ENCODE assay signal across 20 cellular contexts in the genomic region with DNA sequence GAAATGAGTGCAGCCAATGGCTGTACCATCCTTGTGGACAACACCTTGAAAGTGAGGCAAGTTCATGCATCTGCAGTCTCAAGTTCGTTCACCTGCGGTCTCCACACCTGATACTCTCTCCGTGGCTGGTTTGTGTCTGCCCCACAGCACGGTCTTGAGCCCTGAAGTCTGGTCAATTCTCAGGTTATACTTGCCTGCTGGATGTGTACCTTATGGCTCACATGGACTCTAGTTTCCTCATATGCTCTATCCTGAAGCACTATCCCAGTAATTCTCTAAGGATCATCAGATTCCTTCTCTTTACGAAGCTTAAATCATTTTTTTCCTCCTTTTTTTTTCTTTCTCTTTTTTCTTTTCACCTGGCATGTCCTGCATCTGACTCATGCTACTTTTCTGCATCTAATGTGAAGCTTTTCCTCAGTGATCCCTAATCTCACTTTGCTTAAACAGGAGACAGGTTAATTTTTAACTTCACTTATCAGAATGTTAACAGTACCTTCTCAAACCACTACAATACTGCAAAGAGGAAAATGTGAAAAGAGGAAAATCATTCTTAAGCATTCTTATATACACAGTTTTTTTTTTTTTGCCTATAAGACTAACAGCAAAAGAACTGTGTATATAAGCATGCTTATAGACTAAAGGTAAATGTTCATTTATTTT.
"Had no signal": no experiment of that assay in that cellular context is flagged by ENCODE, and none has a peak within 500 bp of the region (broad histone marks: within the 10 kb centered on the region; RNA-seq: fewer than 3 reads in every experiment).

No MANE protein-coding gene starts in this region.

- H3K27me3 ChIP-seq: SJSA1, upper lobe of left lung had no signal

- H3K36me3 Mint-ChIP-seq: activated naive CD8-positive, alpha-beta T cell; natural killer cell treated with Interleukin-12 subunit alpha and Interleukin-12 subunit beta and Interleukin-15 and Interleukin-18, amount 100 ng/mL, for 72 hours; stimulated activated memory B cell treated with anti-CD40 and anti-IgM and Interleukin-4, amounts not matched to agents 10 μg/mL and 1 μg/mL and 100 μg/mL, for 72 hours had no signal

- DNase-seq: activated B cell treated with CpG ODN at 0.5 μM for 24 hours; activated CD4-positive, alpha-beta T cell treated with anti-CD3 and anti-CD28 coated beads for 48 hours; activated CD8-positive, alpha-beta memory T cell treated with anti-CD3 and anti-CD28 coated beads, Interleukin-2, amount 50 U/mL, for 4 hours; activated CD8-positive, alpha-beta T cell treated with anti-CD3 and anti-CD28 coated beads, Interleukin-2, amount 10 ng/mL, durations not matched to agents 7 days and 5 days; activated gamma-delta T cell; activated T-cell treated with anti-CD3 and anti-CD28 coated beads, Interleukin-2, amount 50 U/mL, for 48 hours; amniotic stem cell; effector memory CD4-positive, alpha-beta T cell; foreskin melanocyte; head of caudate nucleus; left ventricle myocardium superior; mesenchymal stem cell; occipital lobe; stimulated activated CD4-positive, alpha-beta T cell treated with anti-CD3 and anti-CD28 coated beads, Interleukin-2, amount 100 ng/mL, for 48 hours; T-helper 2 cell had no signal

- H3K4me3 Mint-ChIP-seq: activated B cell treated with CpG ODN at 0.5 μM for 24 hours; activated CD8-positive, alpha-beta T cell treated with anti-CD3 and anti-CD28 coated beads, Interleukin-2, amount 10 ng/mL, durations not matched to agents 7 days and 5 days; activated naive CD8-positive, alpha-beta T cell; natural killer cell treated with Interleukin-12 subunit alpha and Interleukin-12 subunit beta and Interleukin-15 and Interleukin-18, amount 100 ng/mL, for 72 hours; stimulated activated memory B cell treated with anti-CD40 and anti-IgM and Interleukin-4, amounts not matched to agents 10 μg/mL and 1 μg/mL and 100 μg/mL, for 72 hours had no signal

- H3K27ac ChIP-seq: SJSA1, upper lobe of left lung had no signal

- H3K36me3 ChIP-seq: SJSA1, upper lobe of left lung had no signal

- H3K27ac Mint-ChIP-seq: activated B cell treated with CpG ODN at 0.5 μM for 24 hours; activated CD8-positive, alpha-beta T cell treated with anti-CD3 and anti-CD28 coated beads, Interleukin-2, amount 10 ng/mL, durations not matched to agents 7 days and 5 days; activated naive CD8-positive, alpha-beta T cell; natural killer cell treated with Interleukin-12 subunit alpha and Interleukin-12 subunit beta and Interleukin-15 and Interleukin-18, amount 100 ng/mL, for 72 hours; stimulated activated memory B cell treated with anti-CD40 and anti-IgM and Interleukin-4, amounts not matched to agents 10 μg/mL and 1 μg/mL and 100 μg/mL, for 72 hours had no signal

- H3K4me1 ChIP-seq: SJSA1 had no signal

- H3K4me3 ChIP-seq: SJSA1, upper lobe of left lung had no signal

- H3K4me1 Mint-ChIP-seq: activated B cell treated with CpG ODN at 0.5 μM for 24 hours; stimulated activated memory B cell treated with anti-CD40 and anti-IgM and Interleukin-4, amounts not matched to agents 10 μg/mL and 1 μg/mL and 100 μg/mL, for 72 hours had no signal

- H3K27me3 Mint-ChIP-seq: activated B cell treated with CpG ODN at 0.5 μM for 24 hours; activated naive CD8-positive, alpha-beta T cell; natural killer cell treated with Interleukin-12 subunit alpha and Interleukin-12 subunit beta and Interleukin-15 and Interleukin-18, amount 100 ng/mL, for 72 hours; stimulated activated memory B cell treated with anti-CD40 and anti-IgM and Interleukin-4, amounts not matched to agents 10 μg/mL and 1 μg/mL and 100 μg/mL, for 72 hours had no signal
